Comparison of ENCODE assay signal across 9 cellular contexts in the genomic region with DNA sequence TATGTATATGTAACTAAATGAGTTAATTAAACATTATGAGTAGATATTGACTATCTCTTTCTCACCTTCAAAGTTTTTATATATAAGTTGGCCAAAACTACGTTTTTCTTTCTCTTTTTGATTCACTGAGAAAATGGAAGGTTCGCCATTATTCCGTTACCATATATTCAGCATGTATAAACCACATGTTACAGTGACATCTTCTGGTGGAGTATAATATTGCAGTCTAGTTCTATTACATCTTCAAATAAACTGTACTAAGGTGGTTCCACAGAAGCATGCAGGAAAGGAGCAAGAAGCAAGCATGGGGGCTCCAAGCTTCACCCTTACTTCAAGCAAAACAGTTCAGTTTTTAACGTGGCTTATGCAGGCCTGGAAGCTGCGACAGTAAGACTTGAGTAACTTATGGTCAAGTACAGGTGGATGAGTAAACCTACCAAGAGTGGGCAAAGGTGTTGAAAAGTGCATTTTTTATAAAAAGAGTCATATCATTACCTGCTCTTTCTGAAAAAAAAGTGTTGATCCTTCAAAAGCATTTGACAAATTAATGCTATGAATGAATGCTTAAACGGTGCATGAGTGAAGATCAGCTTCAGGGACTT.
A peak's percentile ranks its signal among the peaks of the same experiment; 100 is the strongest.
DNase-seq lines count a peak whose midpoint lies in the region; ATAC-seq and TF ChIP-seq lines count a peak whose summit lies in the region.
"Had no signal": no experiment of that assay in that cellular context is flagged by ENCODE, and none has a peak within 500 bp of the region (broad histone marks: within the 10 kb centered on the region; RNA-seq: fewer than 3 reads in every experiment).

No MANE protein-coding gene starts in this region.

- CTCF ChIA-PET in RWPE1 (lab: Yijun Ruan, JAX), result interaction anchor here (0.6 kb wide), 1 partner anchor 30 kb away, joined by 3 read pairs; no protein-coding TSS in a partner anchor

- POLR2A ChIA-PET in RWPE1 (lab: Yijun Ruan, JAX; ENCODE audit: low non-redundant PET), result no interaction called here

- peaks cover 8 to 18% (median 14%) of the 10 kb centered on the region in 3 donors for H3K27me3 Mint-ChIP-seq in naive B cell
- peaks cover 4% of the 10 kb centered on the region for H3K27me3 Mint-ChIP-seq in activated T-helper 2 cell treated with anti-CD3 and anti-CD28 coated beads, Interferon-gamma antibody, Interleukin-2, Interleukin-4, amounts not matched to agents 10 μg/mL and 5 μg/mL and 100 μg/mL, durations not matched to agents 14 hours and 24 hours and 36 hours (ENCODE audit: low read depth)

- intact Hi-C loops in activated T-helper 2 cell treated with anti-CD3 and anti-CD28 coated beads, Interferon-gamma antibody, Interleukin-2, Interleukin-4, amounts not matched to agents 10 μg/mL and 5 μg/mL and 100 μg/mL, durations not matched to agents 14 hours and 24 hours and 36 hours (cut with micrococcal nuclease), result loop anchor here (10.0 kb wide), 1 partner anchor 1115 kb away; no protein-coding TSS in a partner anchor

- peak; percentile 88 for ATAC-seq in GM21515 (IDR thresholded peaks at IDR 0.05; ENCODE audit: unreplicated experiment)
- ATAC-seq in naive B cell (ENCODE audit: low read depth in 2 of 2), result peak; percentile 70 to 83
- ATAC-seq in HG03354 (IDR thresholded peaks at IDR 0.05; ENCODE audit: poor library complexity, severe bottlenecking, unreplicated experiment), result no peak

- no peaks in the 10 kb centered on the region for H3K4me1 Mint-ChIP-seq in naive B cell
- no peaks in the 10 kb centered on the region for H3K4me1 Mint-ChIP-seq in activated T-helper 2 cell treated with anti-CD3 and anti-CD28 coated beads, Interferon-gamma antibody, Interleukin-2, Interleukin-4, amounts not matched to agents 10 μg/mL and 5 μg/mL and 100 μg/mL, durations not matched to agents 14 hours and 24 hours and 36 hours (ENCODE audit: low read depth)

- H3K9me3 Mint-ChIP-seq in naive B cell, result no peaks in the 10 kb centered on the region
- H3K9me3 Mint-ChIP-seq in activated T-helper 2 cell treated with anti-CD3 and anti-CD28 coated beads, Interferon-gamma antibody, Interleukin-2, Interleukin-4, amounts not matched to agents 10 μg/mL and 5 μg/mL and 100 μg/mL, durations not matched to agents 14 hours and 24 hours and 36 hours, result no peaks in the 10 kb centered on the region

- H3K27ac ChIP-seq in RWPE1, result no peak overlapping the region

- no peaks in the 10 kb centered on the region for H3K36me3 Mint-ChIP-seq in naive B cell
- H3K36me3 Mint-ChIP-seq in activated T-helper 2 cell treated with anti-CD3 and anti-CD28 coated beads, Interferon-gamma antibody, Interleukin-2, Interleukin-4, amounts not matched to agents 10 μg/mL and 5 μg/mL and 100 μg/mL, durations not matched to agents 14 hours and 24 hours and 36 hours (ENCODE audit: low read depth), result no peaks in the 10 kb centered on the region
- H3K36me3 Mint-ChIP-seq: activated naive CD8-positive, alpha-beta T cell had no signal

- DNase-seq in EL, result peak; percentile 50
- peak; percentile 36 for DNase-seq in RWPE1 (ENCODE audit: low spot score)
- DNase-seq in epidermal melanocyte (ENCODE audit: insufficient read length, low spot score), result peak; percentile 34
- DNase-seq in naive B cell, result peak; percentile 52
- no peak for DNase-seq in activated T-helper 2 cell treated with anti-CD3 and anti-CD28 coated beads, Interferon-gamma antibody, Interleukin-2, Interleukin-4, amounts not matched to agents 10 μg/mL and 5 μg/mL and 100 μg/mL, durations not matched to agents 14 hours and 24 hours and 36 hours (ENCODE audit: low spot score)

- H3K27ac Mint-ChIP-seq in naive B cell, result no peak overlapping the region
- no peak overlapping the region for H3K27ac Mint-ChIP-seq in activated T-helper 2 cell treated with anti-CD3 and anti-CD28 coated beads, Interferon-gamma antibody, Interleukin-2, Interleukin-4, amounts not matched to agents 10 μg/mL and 5 μg/mL and 100 μg/mL, durations not matched to agents 14 hours and 24 hours and 36 hours
- H3K27ac Mint-ChIP-seq: activated naive CD8-positive, alpha-beta T cell had no signal

- no peak overlapping the region for H3K4me3 Mint-ChIP-seq in naive B cell
- H3K4me3 Mint-ChIP-seq in activated T-helper 2 cell treated with anti-CD3 and anti-CD28 coated beads, Interferon-gamma antibody, Interleukin-2, Interleukin-4, amounts not matched to agents 10 μg/mL and 5 μg/mL and 100 μg/mL, durations not matched to agents 14 hours and 24 hours and 36 hours (ENCODE audit: low read depth), result no peak overlapping the region
- H3K4me3 Mint-ChIP-seq: activated naive CD8-positive, alpha-beta T cell had no signal

- TF ChIP-seq CTCF in LNCAP (IDR thresholded peaks at IDR 0.05) (peak; percentile 71), RWPE1 (conservative IDR thresholded peaks at IDR 0.05; ENCODE audit: low read depth) (peak; percentile 71)
